1 cellular context compared by ENCODE assay signal in genomic region chr15:41284425-41285177, GRCh38.
TF ChIP-seq lines count a peak whose summit lies in the region.

No MANE protein-coding gene starts in this region.

TF ChIP-seq in GM23338, 12 proteins besides CTCF, POLR2A, EP300 and RAD21 (continued from another document):
- TF ChIP-seq ZNF462 (CRISPR knock-in tag; IDR thresholded peaks at IDR 0.05): no peak
